ENCODE assay signal across 1 cellular context in the genomic region with DNA sequence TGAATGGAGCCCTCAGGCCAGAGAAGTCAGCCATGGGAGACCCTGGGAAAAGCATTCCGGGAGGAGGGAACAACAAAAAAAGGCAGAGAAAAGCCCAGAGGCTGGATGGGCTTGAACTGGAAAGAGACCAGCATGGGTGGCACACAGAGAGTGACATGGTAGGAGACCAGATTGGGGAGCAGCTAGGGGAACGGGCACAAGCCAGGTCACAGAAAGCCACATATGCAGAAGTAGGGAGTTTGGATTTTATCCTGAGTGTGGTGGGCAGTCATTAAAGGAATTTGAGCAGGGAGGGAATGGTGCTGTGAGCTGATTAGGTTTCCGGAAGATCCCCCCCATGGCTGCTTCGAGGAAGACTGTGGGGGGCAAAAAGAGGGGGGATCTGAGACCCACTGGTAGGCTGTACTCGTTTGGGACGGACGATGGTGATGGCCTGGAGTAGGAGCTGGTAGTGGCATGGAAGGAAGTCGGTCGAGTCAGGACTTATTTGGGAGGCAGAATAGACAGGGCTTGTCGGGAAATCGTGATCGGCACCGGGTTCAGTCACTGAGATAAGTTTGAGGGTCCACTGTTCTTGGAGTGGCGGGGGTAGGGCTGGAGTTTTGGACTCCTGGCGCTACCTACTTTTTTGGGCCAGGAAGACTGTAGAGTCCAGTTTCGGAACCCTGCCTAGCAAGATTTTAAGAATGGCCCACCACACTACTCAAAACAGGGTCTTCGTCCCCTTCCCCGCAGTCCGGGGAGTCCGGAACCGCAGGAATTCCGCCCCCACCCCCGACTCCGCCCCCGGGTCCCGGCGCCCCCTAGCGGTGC.
TF ChIP-seq lines count a peak whose summit lies in the region.

No MANE protein-coding gene starts in this region.

TF ChIP-seq in HepG2, 621 proteins besides CTCF, POLR2A, EP300 and RAD21 (continued from another document):
- no peak for TF ChIP-seq ATAD3A (CRISPR knock-in tag; IDR thresholded peaks at IDR 0.05)
- TF ChIP-seq POLR2AphosphoS5 (IDR thresholded peaks at IDR 0.05; ENCODE audit: low read depth, low read length): no peak
- TF ChIP-seq ZSCAN29 (CRISPR knock-in tag; conservative IDR thresholded peaks at IDR 0.05): no peak
- TF ChIP-seq ZFP36L2 (CRISPR knock-in tag; IDR thresholded peaks at IDR 0.05): no peak
- TF ChIP-seq KMT2B (CRISPR knock-in tag; IDR thresholded peaks at IDR 0.05): 0 out of 2 replicates have a peak, but pooled peaks have one; percentile 10
- no peak for TF ChIP-seq MEF2D (CRISPR knock-in tag; IDR thresholded peaks at IDR 0.05)
- no peak for TF ChIP-seq HOXA5 (CRISPR knock-in tag; IDR thresholded peaks at IDR 0.05)
- TF ChIP-seq, protein P1, sequence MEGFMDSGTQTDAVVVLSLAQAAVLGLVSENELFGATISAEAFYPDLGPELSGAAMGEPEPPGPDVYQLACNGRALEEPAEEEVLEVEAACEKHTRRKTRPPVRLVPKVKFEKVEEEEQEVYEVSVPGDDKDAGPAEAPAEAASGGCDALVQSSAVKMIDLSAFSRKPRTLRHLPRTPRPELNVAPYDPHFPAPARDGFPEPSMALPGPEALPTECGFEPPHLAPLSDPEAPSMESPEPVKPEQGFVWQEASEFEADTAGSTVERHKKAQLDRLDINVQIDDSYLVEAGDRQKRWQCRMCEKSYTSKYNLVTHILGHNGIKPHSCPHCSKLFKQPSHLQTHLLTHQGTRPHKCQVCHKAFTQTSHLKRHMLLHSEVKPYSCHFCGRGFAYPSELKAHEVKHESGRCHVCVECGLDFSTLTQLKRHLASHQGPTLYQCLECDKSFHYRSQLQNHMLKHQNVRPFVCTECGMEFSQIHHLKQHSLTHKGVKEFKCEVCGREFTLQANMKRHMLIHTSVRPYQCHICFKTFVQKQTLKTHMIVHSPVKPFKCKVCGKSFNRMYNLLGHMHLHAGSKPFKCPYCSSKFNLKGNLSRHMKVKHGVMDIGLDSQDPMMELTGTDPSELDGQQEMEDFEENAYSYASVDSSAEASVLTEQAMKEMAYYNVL (CRISPR knock-in tag; IDR thresholded peaks at IDR 0.05; ENCODE audit: borderline replicate concordance): no peak
- TF ChIP-seq KLF6 (CRISPR knock-in tag; IDR thresholded peaks at IDR 0.05): no peak
- TF ChIP-seq ZNF3 (CRISPR knock-in tag; IDR thresholded peaks at IDR 0.05): no peak
- no peak for TF ChIP-seq ZNF777 (CRISPR knock-in tag; IDR thresholded peaks at IDR 0.05)
- peak; percentile 78 for TF ChIP-seq PATZ1 (CRISPR knock-in tag; IDR thresholded peaks at IDR 0.05)
- no peak for TF ChIP-seq ARID2 (CRISPR knock-in tag; IDR thresholded peaks at IDR 0.05; ENCODE audit: borderline replicate concordance)
- TF ChIP-seq HNF1B (CRISPR knock-in tag; IDR thresholded peaks at IDR 0.05): no peak
- TF ChIP-seq, protein P2, sequence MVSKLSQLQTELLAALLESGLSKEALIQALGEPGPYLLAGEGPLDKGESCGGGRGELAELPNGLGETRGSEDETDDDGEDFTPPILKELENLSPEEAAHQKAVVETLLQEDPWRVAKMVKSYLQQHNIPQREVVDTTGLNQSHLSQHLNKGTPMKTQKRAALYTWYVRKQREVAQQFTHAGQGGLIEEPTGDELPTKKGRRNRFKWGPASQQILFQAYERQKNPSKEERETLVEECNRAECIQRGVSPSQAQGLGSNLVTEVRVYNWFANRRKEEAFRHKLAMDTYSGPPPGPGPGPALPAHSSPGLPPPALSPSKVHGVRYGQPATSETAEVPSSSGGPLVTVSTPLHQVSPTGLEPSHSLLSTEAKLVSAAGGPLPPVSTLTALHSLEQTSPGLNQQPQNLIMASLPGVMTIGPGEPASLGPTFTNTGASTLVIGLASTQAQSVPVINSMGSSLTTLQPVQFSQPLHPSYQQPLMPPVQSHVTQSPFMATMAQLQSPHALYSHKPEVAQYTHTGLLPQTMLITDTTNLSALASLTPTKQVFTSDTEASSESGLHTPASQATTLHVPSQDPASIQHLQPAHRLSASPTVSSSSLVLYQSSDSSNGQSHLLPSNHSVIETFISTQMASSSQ (IDR thresholded peaks at IDR 0.05; ENCODE audit: low read depth): no peak
- TF ChIP-seq, protein P2 (CRISPR knock-in tag; IDR thresholded peaks at IDR 0.05; ENCODE audit: borderline replicate concordance): no peak
- no peak for TF ChIP-seq MATR3 (CRISPR knock-in tag; IDR thresholded peaks at IDR 0.05)
- TF ChIP-seq ZUFSP (CRISPR knock-in tag; IDR thresholded peaks at IDR 0.05; ENCODE audit: borderline replicate concordance): no peak
- no peak for TF ChIP-seq GZF1 (CRISPR knock-in tag; IDR thresholded peaks at IDR 0.05)
- TF ChIP-seq ELF4 (CRISPR knock-in tag; IDR thresholded peaks at IDR 0.05; ENCODE audit: borderline replicate concordance): no peak
- 0 out of 2 replicates have a peak, but pooled peaks have one; percentile 42 for TF ChIP-seq ZSCAN22 (CRISPR knock-in tag; IDR thresholded peaks at IDR 0.05)
- TF ChIP-seq NFE2L1 (CRISPR knock-in tag; IDR thresholded peaks at IDR 0.05; ENCODE audit: borderline replicate concordance): no peak
- TF ChIP-seq ZNF644 (CRISPR knock-in tag; IDR thresholded peaks at IDR 0.05; ENCODE audit: low read depth): no peak
TF ChIP-seq in HepG2: peak in this region for 13.
